In genomic region chr2:224039080-224039769, GRCh38 we compare ENCODE assay signal across 8 cellular contexts.
DNase-seq lines count a peak whose midpoint lies in the region; ATAC-seq lines count a peak whose summit lies in the region.

A gene with protein sequence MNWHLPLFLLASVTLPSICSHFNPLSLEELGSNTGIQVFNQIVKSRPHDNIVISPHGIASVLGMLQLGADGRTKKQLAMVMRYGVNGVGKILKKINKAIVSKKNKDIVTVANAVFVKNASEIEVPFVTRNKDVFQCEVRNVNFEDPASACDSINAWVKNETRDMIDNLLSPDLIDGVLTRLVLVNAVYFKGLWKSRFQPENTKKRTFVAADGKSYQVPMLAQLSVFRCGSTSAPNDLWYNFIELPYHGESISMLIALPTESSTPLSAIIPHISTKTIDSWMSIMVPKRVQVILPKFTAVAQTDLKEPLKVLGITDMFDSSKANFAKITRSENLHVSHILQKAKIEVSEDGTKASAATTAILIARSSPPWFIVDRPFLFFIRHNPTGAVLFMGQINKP (minus strand): TSS chr2:224039286. CDS start chr2:224001900, 37,386 bp downstream.

- peak within 1 kb of the TSS; percentile 49 for H3K27ac ChIP-seq in epithelial cell of prostate

- DNase-seq in NCI-H1417 (lab: John Stamatoyannopoulos, UW) (peak in 2 of 3 experiments; percentile 87 to 92), NCI-H1417 treated with DMSO at 0.1 percent for 48 hours (lab: John Stamatoyannopoulos, UW) (no peak), NCI-H510A (lab: John Stamatoyannopoulos, UW) (peak; percentile 21), epithelial cell of prostate (ENCODE audit: low read depth, low spot score) (no peak), midbrain (lab: John Stamatoyannopoulos, UW) (peak; percentile 79)
- peak in 2 of 3 experiments; percentile 34 to 50 for DNase-seq in activated CD8-positive, alpha-beta memory T cell treated with anti-CD3 and anti-CD28 coated beads for 48 hours (ENCODE audit: low read depth in 2 of 3, low spot score in 2 of 3)
- DNase-seq in stimulated activated CD8-positive, alpha-beta memory T cell treated with anti-CD3 and anti-CD28 coated beads, Interleukin-4, amount 100 ng/mL, for 24 hours (ENCODE audit: low read depth): peak; percentile 42

- ATAC-seq in HG02938 (IDR thresholded peaks at IDR 0.05; ENCODE audit: unreplicated experiment): peak; percentile 58

Comparison
In these comparisons a context has a peak if more than half of its experiments do, and no peak if none do; other contexts are left out.
1. DNase-seq: peak in NCI-H1417 (2 of 3), NCI-H510A (single experiment), activated CD8-positive, alpha-beta memory T cell treated with anti-CD3 and anti-CD28 coated beads for 48 hours (2 of 3), midbrain (single experiment) and stimulated activated CD8-positive, alpha-beta memory T cell treated with anti-CD3 and anti-CD28 coated beads, Interleukin-4, amount 100 ng/mL, for 24 hours (single experiment); none in NCI-H1417 treated with DMSO at 0.1 percent for 48 hours (single experiment) and epithelial cell of prostate (single experiment).